12 cellular contexts compared by ENCODE assay signal in the genomic region with DNA sequence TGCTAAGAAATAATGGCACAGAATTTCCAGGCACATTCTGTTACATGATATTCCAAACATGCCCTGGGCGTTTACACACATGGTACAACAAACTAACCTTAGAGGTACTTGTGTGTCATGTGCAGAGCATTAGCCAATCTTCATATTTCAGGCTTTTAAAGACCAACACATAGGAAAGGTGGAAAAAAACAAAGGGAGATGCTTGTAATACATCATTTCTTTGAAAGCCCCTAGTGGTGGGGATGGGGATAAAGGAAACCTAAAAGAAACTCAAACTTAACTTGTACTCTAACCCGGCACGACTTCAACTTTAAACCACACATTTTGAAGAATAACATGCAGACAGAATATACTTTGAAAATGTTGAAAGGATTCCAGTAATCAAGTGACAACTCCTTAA.
DNase-seq lines count a peak whose midpoint lies in the region; ATAC-seq and TF ChIP-seq lines count a peak whose summit lies in the region.
"Had no signal": no experiment of that assay in that cellular context is flagged by ENCODE, and none has a peak within 500 bp of the region (broad histone marks: within the 10 kb centered on the region; RNA-seq: fewer than 3 reads in every experiment).

No MANE protein-coding gene starts in this region.

- in situ Hi-C loops in SK-MEL-5 (cut with HindIII; ENCODE audit: low pct_unique_long_range_greater_than_20kb, low sequenced_read_pairs) = no loop called here

- H3K4me3 ChIP-seq in H7 (ENCODE audit: insufficient read depth, low read depth, low read length) (no peak overlapping the region), fibroblast of villous mesenchyme (ENCODE audit: low read depth, low read length) (no peak overlapping the region)
- H3K4me3 ChIP-seq: cardiac muscle cell, SK-N-MC had no signal

- peak; percentile 5 for TF ChIP-seq CTCF in fibroblast of villous mesenchyme (IDR thresholded peaks at IDR 0.05; ENCODE audit: insufficient read depth, low read depth, low read length)

- DNase-seq in A172 (ENCODE audit: low spot score) (peak; percentile 13), H7 (peak; percentile 7), SK-MEL-5 (ENCODE audit: low read depth, low spot score) (peak; percentile 32), fibroblast of villous mesenchyme (ENCODE audit: low read depth) (no peak), amygdala (lab: John Stamatoyannopoulos, UW) (no peak), DMS114 treated with DMSO at 0.1 percent for 48 hours (lab: John Stamatoyannopoulos, UW; ENCODE audit: unreplicated experiment) (no peak)
- DNase-seq in activated effector memory CD4-positive, alpha-beta T cell treated with anti-CD3 and anti-CD28 coated beads, Interleukin-2, amount 50 U/mL, for 16 hours = no peak
- DNase-seq: activated CD8-positive, alpha-beta memory T cell treated with anti-CD3 and anti-CD28 coated beads, Interleukin-2, amount 10 ng/mL, durations not matched to agents 7 days and 5 days; NCI-H187 treated with DMSO at 0.1 percent for 48 hours had no signal

- H3K36me3 ChIP-seq in H7 (replicated peaks; ENCODE audit: control insufficient read depth, insufficient read depth, low read length) = no peaks in the 10 kb centered on the region
- H3K36me3 ChIP-seq: cardiac muscle cell had no signal

- no peaks in the 10 kb centered on the region for H3K27me3 ChIP-seq in H7 (ENCODE audit: control insufficient read depth, insufficient read depth, low read length)
- H3K27me3 ChIP-seq: cardiac muscle cell had no signal

- no peak for ATAC-seq in GM21367 (IDR thresholded peaks at IDR 0.05; ENCODE audit: unreplicated experiment)
- ATAC-seq: activated CD8-positive, alpha-beta memory T cell treated with anti-CD3 and anti-CD28 coated beads, Interleukin-2, amount 10 ng/mL, durations not matched to agents 7 days and 5 days had no signal

Comparison
In these comparisons a context has a peak if more than half of its experiments do, and no peak if none do; other contexts are left out.
1. DNase-seq: peak in A172 (single experiment), H7 (single experiment) and SK-MEL-5 (single experiment); none in fibroblast of villous mesenchyme (single experiment), amygdala (0 of 56), DMS114 treated with DMSO at 0.1 percent for 48 hours (single experiment) and activated effector memory CD4-positive, alpha-beta T cell treated with anti-CD3 and anti-CD28 coated beads, Interleukin-2, amount 50 U/mL, for 16 hours (single experiment).